Comparison of ENCODE assay signal across 1 cellular context in the genomic region with DNA sequence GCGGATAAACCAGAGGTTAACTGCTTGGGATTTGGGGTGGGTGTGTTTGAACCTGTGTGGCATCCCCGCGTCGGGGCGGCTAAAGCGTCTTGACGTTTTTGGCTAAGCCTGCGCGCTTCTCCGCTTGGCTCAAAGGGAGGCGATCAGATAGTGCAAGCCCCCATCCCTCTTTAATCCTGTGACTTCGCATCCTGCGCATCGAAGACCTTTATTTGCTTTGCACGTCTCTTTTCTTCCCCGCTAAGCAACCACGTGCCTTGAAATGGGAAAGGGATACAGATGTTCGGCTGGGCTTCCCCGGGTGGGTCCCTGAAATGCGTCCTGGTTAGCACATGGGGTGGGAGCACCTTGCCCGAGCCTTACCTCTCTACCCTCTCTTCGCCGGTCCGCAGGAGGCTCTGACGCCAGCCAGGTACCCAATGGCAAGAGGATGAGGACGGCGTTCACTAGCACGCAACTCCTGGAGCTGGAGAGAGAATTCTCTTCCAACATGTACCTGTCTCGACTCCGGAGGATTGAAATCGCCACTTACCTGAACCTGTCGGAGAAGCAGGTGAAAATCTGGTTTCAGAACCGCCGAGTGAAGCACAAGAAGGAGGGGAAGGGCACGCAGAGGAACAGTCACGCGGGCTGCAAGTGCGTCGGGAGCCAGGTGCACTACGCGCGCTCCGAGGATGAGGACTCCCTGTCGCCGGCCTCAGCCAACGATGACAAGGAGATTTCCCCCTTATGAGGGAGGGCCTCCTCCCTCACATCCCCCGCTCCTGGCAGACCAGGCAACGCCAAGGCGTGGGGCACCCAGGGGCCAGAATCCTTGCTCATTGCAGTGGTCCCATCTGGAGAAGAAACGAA.
TF ChIP-seq lines count a peak whose summit lies in the region.

No MANE protein-coding gene starts in this region.

TF ChIP-seq in H1, 55 proteins besides CTCF, POLR2A, EP300 and RAD21:
- TF ChIP-seq SUZ12 (IDR thresholded peaks at IDR 0.05; ENCODE audit: low read length): peak; percentile 97
- TF ChIP-seq CREB1 (IDR thresholded peaks at IDR 0.05): no peak
- peak; percentile 92 for TF ChIP-seq RNF2 (IDR thresholded peaks at IDR 0.05; ENCODE audit: borderline replicate concordance, low read depth, low read length, missing control alignments, poor library complexity, severe bottlenecking)
- no peak for TF ChIP-seq GABPA (IDR thresholded peaks at IDR 0.05; ENCODE audit: borderline replicate concordance, insufficient read depth, low read length)
- TF ChIP-seq NANOG (IDR thresholded peaks at IDR 0.05; ENCODE audit: insufficient read depth, low read depth, low read length, poor library complexity, severe bottlenecking): no peak
- TF ChIP-seq RXRA (IDR thresholded peaks at IDR 0.05; ENCODE audit: insufficient read depth, low read depth, low read length): no peak
- no peak for TF ChIP-seq RBBP5 (IDR thresholded peaks at IDR 0.05; ENCODE audit: borderline replicate concordance, low read depth, low read length)
- TF ChIP-seq JUND (IDR thresholded peaks at IDR 0.05; ENCODE audit: low read length): no peak
- no peak for TF ChIP-seq SP1 (IDR thresholded peaks at IDR 0.05; ENCODE audit: low read depth, low read length)
- peak; percentile 95 for TF ChIP-seq EZH2 (IDR thresholded peaks at IDR 0.05; ENCODE audit: low read depth, low read length, severe bottlenecking)
- no peak for TF ChIP-seq ZNF274 (IDR thresholded peaks at IDR 0.05; ENCODE audit: borderline replicate concordance, extremely low read depth, low read length)
- TF ChIP-seq SIRT6 (IDR thresholded peaks at IDR 0.05; ENCODE audit: low read length): no peak
- TF ChIP-seq ASH2L (IDR thresholded peaks at IDR 0.05; ENCODE audit: low read length): peak; percentile 1
- TF ChIP-seq TAF1 (IDR thresholded peaks at IDR 0.05; ENCODE audit: low read depth, low read length): no peak
- TF ChIP-seq HDAC2 (IDR thresholded peaks at IDR 0.05; ENCODE audit: borderline replicate concordance in 1 of 2, low read depth in 2 of 2, low read length in 2 of 2): no peak
- TF ChIP-seq CHD7 (IDR thresholded peaks at IDR 0.05; ENCODE audit: insufficient replicate concordance, low read length): no peak
- TF ChIP-seq E2F6 (IDR thresholded peaks at IDR 0.05): peak; percentile 64
- TF ChIP-seq, protein P1, sequence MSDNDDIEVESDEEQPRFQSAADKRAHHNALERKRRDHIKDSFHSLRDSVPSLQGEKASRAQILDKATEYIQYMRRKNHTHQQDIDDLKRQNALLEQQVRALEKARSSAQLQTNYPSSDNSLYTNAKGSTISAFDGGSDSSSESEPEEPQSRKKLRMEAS (IDR thresholded peaks at IDR 0.05): peak; percentile 64
- no peak for TF ChIP-seq TAF7 (optimal IDR thresholded peaks at IDR 0.05; ENCODE audit: borderline replicate concordance, low read depth, low read length)
- TF ChIP-seq, protein P2, sequence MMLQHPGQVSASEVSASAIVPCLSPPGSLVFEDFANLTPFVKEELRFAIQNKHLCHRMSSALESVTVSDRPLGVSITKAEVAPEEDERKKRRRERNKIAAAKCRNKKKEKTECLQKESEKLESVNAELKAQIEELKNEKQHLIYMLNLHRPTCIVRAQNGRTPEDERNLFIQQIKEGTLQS (IDR thresholded peaks at IDR 0.05; ENCODE audit: insufficient read depth, low read depth, low read length): no peak
- TF ChIP-seq, protein P3, sequence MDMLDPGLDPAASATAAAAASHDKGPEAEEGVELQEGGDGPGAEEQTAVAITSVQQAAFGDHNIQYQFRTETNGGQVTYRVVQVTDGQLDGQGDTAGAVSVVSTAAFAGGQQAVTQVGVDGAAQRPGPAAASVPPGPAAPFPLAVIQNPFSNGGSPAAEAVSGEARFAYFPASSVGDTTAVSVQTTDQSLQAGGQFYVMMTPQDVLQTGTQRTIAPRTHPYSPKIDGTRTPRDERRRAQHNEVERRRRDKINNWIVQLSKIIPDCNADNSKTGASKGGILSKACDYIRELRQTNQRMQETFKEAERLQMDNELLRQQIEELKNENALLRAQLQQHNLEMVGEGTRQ (IDR thresholded peaks at IDR 0.05; ENCODE audit: low read length): no peak
- no peak for TF ChIP-seq CEBPB (IDR thresholded peaks at IDR 0.05; ENCODE audit: low read depth, low read length)
- peak; percentile 87; the same call in 1 of the 2 replicates for TF ChIP-seq CBX8 (IDR thresholded peaks at IDR 0.05; ENCODE audit: borderline replicate concordance, low read depth, low read length)
- no peak for TF ChIP-seq SP2 (IDR thresholded peaks at IDR 0.05; ENCODE audit: low read length)
- peak; percentile 48 for TF ChIP-seq KDM4A (IDR thresholded peaks at IDR 0.05; ENCODE audit: low read depth, low read length, severe bottlenecking)
- TF ChIP-seq TCF12 (IDR thresholded peaks at IDR 0.05; ENCODE audit: low read depth, low read length): no peak
- TF ChIP-seq CHD1 (IDR thresholded peaks at IDR 0.05; ENCODE audit: low read depth, low read length): no peak
